ENCODE assay signal across 9 cellular contexts in the genomic region with DNA sequence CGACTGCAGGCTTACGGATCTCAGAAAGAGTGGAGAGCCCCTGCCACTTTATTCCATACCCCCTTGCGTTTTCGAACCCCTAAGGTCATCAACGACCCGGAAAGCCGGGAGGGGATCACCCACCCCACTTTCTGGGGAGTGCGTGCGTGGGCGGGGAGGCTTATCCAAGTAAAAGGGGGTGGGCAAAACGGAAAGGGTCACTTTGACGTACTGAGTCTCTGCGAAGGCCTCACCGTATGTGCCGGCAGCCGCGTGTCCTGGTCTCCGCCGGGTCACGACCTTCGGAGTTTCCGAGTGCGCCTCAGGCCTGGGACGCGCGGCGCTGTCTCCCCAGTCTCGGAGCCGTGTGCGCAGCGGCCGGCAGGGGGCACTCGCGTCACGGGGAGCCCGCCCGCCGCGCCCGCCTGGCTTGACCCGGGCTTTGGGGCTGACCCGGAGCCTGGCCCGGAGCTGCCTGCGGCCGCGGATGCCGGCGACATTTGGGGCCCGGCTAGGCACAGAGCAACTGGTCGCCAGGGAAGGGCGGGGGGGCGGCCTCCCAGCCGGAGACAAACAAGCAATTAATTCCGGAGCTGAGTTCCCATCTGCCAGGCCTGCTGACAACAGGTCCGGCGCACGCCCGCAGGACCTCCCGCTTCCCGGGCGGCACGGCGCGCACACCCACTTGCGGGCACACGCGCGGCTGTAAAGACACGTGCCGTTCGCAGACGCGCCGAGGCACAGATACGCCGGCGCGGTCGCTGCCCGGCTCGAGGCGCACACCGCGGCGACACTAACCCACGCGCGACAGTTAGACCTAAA. TPM values are rescaled to one million over a fixed set of nuclear protein-coding genes. Genes with fewer than 3 reads are reported as not detected.
A peak's percentile ranks its signal among the peaks of the same experiment; 100 is the strongest.
DNase-seq lines count a peak whose midpoint lies in the region; ATAC-seq lines count a peak whose summit lies in the region.
"Had no signal": no experiment of that assay in that cellular context is flagged by ENCODE, and none has a peak within 500 bp of the region (broad histone marks: within the 10 kb centered on the region; RNA-seq: fewer than 3 reads in every experiment).

No MANE protein-coding gene starts in this region.

- H3K4me3 ChIP-seq in CD8-positive, alpha-beta memory T cell (ENCODE audit: low read length): no peak overlapping the region
- peak overlapping the region; percentile 75 for H3K4me3 ChIP-seq in HUES48 (ENCODE audit: low read depth, low read length)
- H3K4me3 ChIP-seq in SK-N-MC: peak overlapping the region; percentile 82

- H3K27ac Mint-ChIP-seq in CD8-positive, alpha-beta memory T cell: no peak overlapping the region
- no peak overlapping the region for H3K27ac Mint-ChIP-seq in activated naive CD8-positive, alpha-beta T cell treated with anti-CD3 and anti-CD28 coated beads, Interleukin-2, amount 50 U/mL, for 24 hours

- peaks cover 0 to 7% (median 4%) of the 10 kb centered on the region in 3 donors for H3K4me1 Mint-ChIP-seq in CD8-positive, alpha-beta memory T cell
- peaks cover 3% of the 10 kb centered on the region for H3K4me1 Mint-ChIP-seq in activated naive CD8-positive, alpha-beta T cell treated with anti-CD3 and anti-CD28 coated beads, Interleukin-2, amount 50 U/mL, for 24 hours

- peaks cover 8 to 26% of the 10 kb centered on the region in 2 donors for H3K27me3 Mint-ChIP-seq in CD8-positive, alpha-beta memory T cell
- H3K27me3 Mint-ChIP-seq in activated naive CD8-positive, alpha-beta T cell treated with anti-CD3 and anti-CD28 coated beads, Interleukin-2, amount 50 U/mL, for 24 hours: peaks cover 32% of the 10 kb centered on the region

- peak; percentile 33 to 53 (median 47) for DNase-seq in CD8-positive, alpha-beta memory T cell
- DNase-seq in SK-N-MC (ENCODE audit: low read depth, low spot score) (no peak), left ventricle myocardium superior (peak; percentile 85), retina (peak; percentile 95)
- peak; percentile 82 for DNase-seq in activated naive CD8-positive, alpha-beta T cell treated with anti-CD3 and anti-CD28 coated beads, Interleukin-2, amount 50 U/mL, for 24 hours

- H3K27ac ChIP-seq in CD8-positive, alpha-beta memory T cell (ENCODE audit: low read depth, low read length): no peak overlapping the region
- H3K27ac ChIP-seq in HUES48 (ENCODE audit: low read depth, low read length) (no peak overlapping the region), SK-N-MC (no peak overlapping the region)

- intact Hi-C loops in left ventricle myocardium superior (cut with micrococcal nuclease): loop anchor here (5.0 to 10.0 kb wide), 2 partner anchors 63 to 425 kb away; no protein-coding TSS in a partner anchor

- H3K4me1 ChIP-seq in CD8-positive, alpha-beta memory T cell (ENCODE audit: insufficient read depth, low read length): peaks cover 4% of the 10 kb centered on the region
- peaks cover 19% of the 10 kb centered on the region; the same call in 1 of the 2 replicates for H3K4me1 ChIP-seq in HUES48 (ENCODE audit: control insufficient read depth, insufficient read depth, low read length)

- peak overlapping the region in 6 of 7 donors; percentile 28 to 76 (median 47) for H3K4me3 Mint-ChIP-seq in CD8-positive, alpha-beta memory T cell
- H3K4me3 Mint-ChIP-seq in activated naive CD8-positive, alpha-beta T cell treated with anti-CD3 and anti-CD28 coated beads, Interleukin-2, amount 50 U/mL, for 24 hours: peak overlapping the region; percentile 1

- peak; percentile 67 for ATAC-seq in activated naive CD8-positive, alpha-beta T cell treated with anti-CD3 and anti-CD28 coated beads, Interleukin-2, amount 50 U/mL, for 24 hours
- ATAC-seq in left ventricle myocardium superior (peak; percentile 88), HG02870 (IDR thresholded peaks at IDR 0.05; ENCODE audit: unreplicated experiment) (no peak), GM19467 (IDR thresholded peaks at IDR 0.05; ENCODE audit: unreplicated experiment) (no peak)

- H3K9ac ChIP-seq in HUES48 (ENCODE audit: low read depth, low read length) (no peak overlapping the region), SK-N-MC (ENCODE audit: insufficient read length) (no peak overlapping the region)

- H3K27me3 ChIP-seq in CD8-positive, alpha-beta memory T cell (ENCODE audit: insufficient read depth, low read length, poor library complexity, severe bottlenecking): no peaks in the 10 kb centered on the region
- peaks cover 30% of the 10 kb centered on the region for H3K27me3 ChIP-seq in HUES48 (ENCODE audit: control insufficient read depth, insufficient read depth, low read length)

- CTCF ChIA-PET in CD8-positive, alpha-beta memory T cell (lab: Charles Lee): interaction anchor here (1.1 kb wide), 1 partner anchor 427 kb away, joined by 9 read pairs; no protein-coding TSS in a partner anchor

- no peaks in the 10 kb centered on the region for H3K36me3 Mint-ChIP-seq in CD8-positive, alpha-beta memory T cell
- H3K36me3 Mint-ChIP-seq in activated naive CD8-positive, alpha-beta T cell treated with anti-CD3 and anti-CD28 coated beads, Interleukin-2, amount 50 U/mL, for 24 hours (ENCODE audit: low read depth): no peaks in the 10 kb centered on the region

- POLR2A ChIA-PET in CD8-positive, alpha-beta memory T cell (lab: Charles Lee): no interaction called here

- H3K9me3 ChIP-seq in CD8-positive, alpha-beta memory T cell (ENCODE audit: low read length): no peaks in the 10 kb centered on the region
- no peaks in the 10 kb centered on the region for H3K9me3 ChIP-seq in HUES48 (ENCODE audit: control insufficient read depth, insufficient read depth, low read length)
- H3K9me3 ChIP-seq in SK-N-MC (ENCODE audit: low read depth, low read length): no peaks in the 10 kb centered on the region

- no peaks in the 10 kb centered on the region for H3K36me3 ChIP-seq in CD8-positive, alpha-beta memory T cell (ENCODE audit: insufficient read depth, low read length)
- peaks cover 5% of the 10 kb centered on the region; the same call in 1 of the 2 replicates for H3K36me3 ChIP-seq in HUES48 (ENCODE audit: control insufficient read depth, insufficient read depth, low read length)
- no peaks in the 10 kb centered on the region for H3K36me3 ChIP-seq in SK-N-MC (ENCODE audit: insufficient read depth, low read length)

- no peaks in the 10 kb centered on the region for H3K9me3 Mint-ChIP-seq in CD8-positive, alpha-beta memory T cell
- H3K9me3 Mint-ChIP-seq in activated naive CD8-positive, alpha-beta T cell treated with anti-CD3 and anti-CD28 coated beads, Interleukin-2, amount 50 U/mL, for 24 hours: no peaks in the 10 kb centered on the region

RNA-seq across cellular contexts. Expression of gene KIF26A, which starts 0.9 kb away (rescaled TPM):
- total RNA-seq in CD8-positive, alpha-beta memory T cell: under 1 TPM; 0.15 to 0.20 TPM
- not detected for polyA plus RNA-seq in CD8-positive, alpha-beta memory T cell
- 6.0 TPM for total RNA-seq in left ventricle myocardium superior
- total RNA-seq: M059J had no signal

RNA-seq across cellular contexts. Expression of gene ASPG, which starts 52.0 kb away (rescaled TPM):
- not detected for total RNA-seq in CD8-positive, alpha-beta memory T cell
- polyA plus RNA-seq in CD8-positive, alpha-beta memory T cell: not detected
- 28.2 TPM for total RNA-seq in left ventricle myocardium superior
- total RNA-seq: M059J had no signal

Comparison
In these comparisons a context has a peak if more than half of its experiments do, and no peak if none do; other contexts are left out.
1. ATAC-seq: peak in activated naive CD8-positive, alpha-beta T cell treated with anti-CD3 and anti-CD28 coated beads, Interleukin-2, amount 50 U/mL, for 24 hours (single experiment) and left ventricle myocardium superior (single experiment); none in HG02870 (single experiment) and GM19467 (single experiment).
2. RNA of gene ASPG, which starts 52.0 kb away (total RNA-seq): 28.2 TPM in left ventricle myocardium superior (single experiment); not detected in CD8-positive, alpha-beta memory T cell; every median in the first group is over 10 times any median in the second.